ENCODE assay signal across 1 cellular context in the genomic region with DNA sequence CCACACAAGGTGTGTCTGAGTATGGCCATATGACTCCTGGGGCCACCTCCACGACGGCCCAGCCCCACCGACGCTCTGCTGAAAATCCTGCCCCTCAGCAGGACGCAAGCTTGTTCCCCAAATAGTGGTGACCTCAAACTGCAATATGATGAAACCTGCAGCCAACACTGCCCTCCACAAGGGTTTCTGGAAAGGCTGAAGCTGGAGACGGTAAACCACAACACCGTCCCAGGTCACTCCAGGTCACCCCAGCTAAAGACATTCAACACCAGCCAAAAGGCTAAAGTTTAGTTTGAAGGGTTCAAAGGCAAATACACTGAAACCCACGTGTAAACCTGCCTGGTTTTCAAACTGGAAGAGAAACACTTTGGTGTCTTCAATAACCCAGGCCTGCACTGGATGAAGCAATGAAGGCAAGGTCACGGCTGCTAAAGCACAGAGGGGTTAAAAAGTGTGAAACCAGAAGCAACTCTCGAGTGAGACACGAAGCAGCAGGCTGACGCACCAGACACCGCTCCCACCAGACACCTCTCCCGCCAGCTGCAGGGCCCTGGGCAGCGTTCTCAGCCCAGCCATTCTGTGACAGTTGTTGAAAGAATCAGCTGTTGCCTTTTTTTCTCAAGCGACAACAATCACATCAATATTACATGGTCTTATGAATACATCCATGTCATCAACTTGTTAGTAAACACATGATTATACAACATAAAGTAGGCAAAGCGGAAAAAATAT.
TF ChIP-seq lines count a peak whose summit lies in the region.

No MANE protein-coding gene starts in this region.

TF ChIP-seq in K562, 482 proteins besides CTCF, POLR2A, EP300 and RAD21 (continued from another document and continues in another):
- TF ChIP-seq, protein P1, sequence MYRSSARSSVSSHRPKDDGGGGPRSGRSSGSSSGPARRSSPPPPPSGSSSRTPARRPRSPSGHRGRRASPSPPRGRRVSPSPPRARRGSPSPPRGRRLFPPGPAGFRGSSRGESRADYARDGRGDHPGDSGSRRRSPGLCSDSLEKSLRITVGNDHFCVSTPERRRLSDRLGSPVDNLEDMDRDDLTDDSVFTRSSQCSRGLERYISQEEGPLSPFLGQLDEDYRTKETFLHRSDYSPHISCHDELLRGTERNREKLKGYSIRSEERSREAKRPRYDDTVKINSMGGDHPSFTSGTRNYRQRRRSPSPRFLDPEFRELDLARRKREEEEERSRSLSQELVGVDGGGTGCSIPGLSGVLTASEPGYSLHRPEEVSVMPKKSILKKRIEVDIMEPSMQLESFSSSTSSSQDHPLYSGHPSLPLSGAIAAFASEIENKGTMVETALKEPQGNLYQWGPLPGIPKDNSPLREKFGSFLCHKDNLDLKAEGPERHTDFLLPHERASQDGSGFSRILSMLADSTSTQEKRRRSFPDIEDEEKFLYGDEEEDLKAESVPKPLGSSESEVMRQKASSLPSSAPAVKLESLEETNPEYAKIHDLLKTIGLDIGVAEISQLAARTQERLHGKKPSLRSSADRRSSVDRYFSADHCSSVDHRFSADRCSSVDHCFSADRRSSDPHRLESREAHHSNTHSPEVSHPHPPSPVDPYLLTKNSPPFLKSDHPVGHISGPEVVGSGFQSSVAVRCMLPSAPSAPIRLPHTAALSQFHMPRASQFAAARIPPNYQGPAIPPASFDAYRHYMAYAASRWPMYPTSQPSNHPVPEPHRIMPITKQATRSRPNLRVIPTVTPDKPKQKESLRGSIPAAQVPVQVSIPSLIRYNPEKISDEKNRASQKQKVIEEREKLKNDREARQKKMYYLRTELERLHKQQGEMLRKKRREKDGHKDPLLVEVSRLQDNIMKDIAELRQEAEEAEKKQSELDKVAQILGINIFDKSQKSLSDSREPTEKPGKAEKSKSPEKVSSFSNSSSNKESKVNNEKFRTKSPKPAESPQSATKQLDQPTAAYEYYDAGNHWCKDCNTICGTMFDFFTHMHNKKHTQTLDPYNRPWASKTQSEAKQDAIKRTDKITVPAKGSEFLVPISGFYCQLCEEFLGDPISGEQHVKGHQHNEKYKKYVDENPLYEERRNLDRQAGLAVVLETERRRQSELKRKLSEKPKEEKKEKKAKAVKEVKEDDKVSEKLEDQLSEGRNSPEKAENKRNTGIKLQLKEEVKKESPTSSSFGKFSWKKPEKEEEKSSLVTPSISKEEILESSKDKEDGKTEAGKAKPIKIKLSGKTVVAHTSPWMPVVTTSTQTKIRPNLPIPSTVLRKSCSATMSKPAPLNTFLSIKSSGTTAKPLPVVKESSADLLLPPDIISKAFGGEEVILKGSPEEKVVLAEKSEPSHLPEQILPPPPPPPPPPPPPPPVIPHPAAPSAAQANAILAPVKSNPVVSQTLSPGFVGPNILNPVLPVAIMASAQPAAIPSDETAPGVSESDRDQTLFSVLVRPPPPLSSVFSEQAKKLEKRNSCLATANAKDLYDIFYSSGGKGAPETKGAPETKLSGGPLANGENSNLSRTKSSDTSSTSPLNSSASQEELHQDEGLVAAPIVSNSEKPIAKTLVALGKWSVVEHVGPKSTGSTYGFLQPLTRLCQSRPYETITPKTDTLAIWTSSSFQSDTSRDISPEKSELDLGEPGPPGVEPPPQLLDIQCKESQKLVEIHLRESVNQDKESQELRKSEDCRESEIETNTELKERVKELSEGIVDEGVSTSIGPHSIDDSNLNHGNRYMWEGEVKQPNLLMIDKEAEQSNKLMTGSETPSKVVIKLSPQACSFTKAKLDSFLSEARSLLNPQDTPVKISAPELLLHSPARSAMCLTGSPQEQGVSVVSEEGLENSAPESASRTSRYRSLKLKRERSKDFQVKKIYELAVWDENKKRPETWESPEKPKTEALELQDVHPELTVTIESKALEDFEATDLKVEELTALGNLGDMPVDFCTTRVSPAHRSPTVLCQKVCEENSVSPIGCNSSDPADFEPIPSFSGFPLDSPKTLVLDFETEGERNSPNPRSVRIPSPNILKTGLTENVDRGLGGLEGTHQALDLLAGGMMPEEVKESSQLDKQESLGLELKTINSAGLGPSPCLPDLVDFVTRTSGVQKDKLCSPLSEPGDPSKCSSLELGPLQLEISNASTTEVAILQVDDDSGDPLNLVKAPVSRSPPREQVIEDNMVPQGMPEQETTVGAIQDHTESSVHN (IDR thresholded peaks at IDR 0.05; ENCODE audit: borderline replicate concordance in 1 of 2, low read depth in 1 of 2): no peak
- TF ChIP-seq ZNF398 (CRISPR knock-in tag; IDR thresholded peaks at IDR 0.05): no peak
- peak; percentile 99 for TF ChIP-seq ZNF175 (CRISPR knock-in tag; IDR thresholded peaks at IDR 0.05; ENCODE audit: low read depth)
- TF ChIP-seq NR1H2 (CRISPR knock-in tag; IDR thresholded peaks at IDR 0.05): no peak
- TF ChIP-seq GABPA (tag; conservative IDR thresholded peaks at IDR 0.05; ENCODE audit: low read depth): peak; percentile 42; the same call in 1 of the 2 replicates
- TF ChIP-seq ZNF311 (CRISPR knock-in tag; IDR thresholded peaks at IDR 0.05): peak; percentile 39; the same call in 1 of the 2 replicates
- TF ChIP-seq NFRKB (IDR thresholded peaks at IDR 0.05; ENCODE audit: low read depth): no peak
- TF ChIP-seq FOXK1 (CRISPR knock-in tag; IDR thresholded peaks at IDR 0.05; ENCODE audit: borderline replicate concordance): no peak
- no peak for TF ChIP-seq MED1 (CRISPR knock-in tag; IDR thresholded peaks at IDR 0.05; ENCODE audit: borderline replicate concordance)
- no peak for TF ChIP-seq U2AF2 (optimal IDR thresholded peaks at IDR 0.05; ENCODE audit: low read depth, low read length)
- peak; percentile 79 for TF ChIP-seq MEF2D (tag; conservative IDR thresholded peaks at IDR 0.05; ENCODE audit: low read depth)
- no peak for TF ChIP-seq TOE1 (IDR thresholded peaks at IDR 0.05; ENCODE audit: borderline replicate concordance)
- no peak for TF ChIP-seq TOE1 (CRISPR knock-in tag; IDR thresholded peaks at IDR 0.05; ENCODE audit: borderline replicate concordance, low read depth)
- TF ChIP-seq, protein P2, sequence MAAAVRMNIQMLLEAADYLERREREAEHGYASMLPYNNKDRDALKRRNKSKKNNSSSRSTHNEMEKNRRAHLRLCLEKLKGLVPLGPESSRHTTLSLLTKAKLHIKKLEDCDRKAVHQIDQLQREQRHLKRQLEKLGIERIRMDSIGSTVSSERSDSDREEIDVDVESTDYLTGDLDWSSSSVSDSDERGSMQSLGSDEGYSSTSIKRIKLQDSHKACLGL (CRISPR knock-in tag; IDR thresholded peaks at IDR 0.05; ENCODE audit: borderline replicate concordance, poor library complexity, severe bottlenecking): no peak
- peak; percentile 69 for TF ChIP-seq ZNF41 (CRISPR knock-in tag; conservative IDR thresholded peaks at IDR 0.05)
- no peak for TF ChIP-seq HNRNPH1 (optimal IDR thresholded peaks at IDR 0.05; ENCODE audit: low read depth, low read length)
- no peak for TF ChIP-seq NCOA2 (IDR thresholded peaks at IDR 0.05; ENCODE audit: partially characterized antibody in 2 of 2)
- TF ChIP-seq ELF1 (tag; IDR thresholded peaks at IDR 0.05): no peak
- no peak for TF ChIP-seq FOXA3 (CRISPR knock-in tag; conservative IDR thresholded peaks at IDR 0.05 in 1 of 2, IDR thresholded peaks at IDR 0.05 in 1 of 2)
- no peak for TF ChIP-seq POLR2AphosphoS2 (IDR thresholded peaks at IDR 0.05; ENCODE audit: low read length)
- TF ChIP-seq CXXC5 (CRISPR knock-in tag; IDR thresholded peaks at IDR 0.05): peak; percentile 92
- TF ChIP-seq U2AF1 (optimal IDR thresholded peaks at IDR 0.05; ENCODE audit: low read depth, low read length): no peak
- TF ChIP-seq ZFP36 (IDR thresholded peaks at IDR 0.05; ENCODE audit: low read depth, low read length, partially characterized antibody): no peak
- TF ChIP-seq ZNF197 (CRISPR knock-in tag; IDR thresholded peaks at IDR 0.05; ENCODE audit: low read depth): peak; percentile 77
- TF ChIP-seq ZNF24 (IDR thresholded peaks at IDR 0.05): no peak; the same call in 1 of the 2 replicates
- TF ChIP-seq HDAC1 (IDR thresholded peaks at IDR 0.05): no peak
- peak; percentile 49 to 74; a peak in 2 of 4 replicates for TF ChIP-seq TRIM24 (IDR thresholded peaks at IDR 0.05)
- TF ChIP-seq ZZZ3 (IDR thresholded peaks at IDR 0.05): no peak
- no peak for TF ChIP-seq SNIP1 (IDR thresholded peaks at IDR 0.05; ENCODE audit: low read depth)
- no peak for TF ChIP-seq BRF2 (IDR thresholded peaks at IDR 0.05; ENCODE audit: borderline replicate concordance, insufficient read depth, insufficient read length)
- TF ChIP-seq, protein P3, sequence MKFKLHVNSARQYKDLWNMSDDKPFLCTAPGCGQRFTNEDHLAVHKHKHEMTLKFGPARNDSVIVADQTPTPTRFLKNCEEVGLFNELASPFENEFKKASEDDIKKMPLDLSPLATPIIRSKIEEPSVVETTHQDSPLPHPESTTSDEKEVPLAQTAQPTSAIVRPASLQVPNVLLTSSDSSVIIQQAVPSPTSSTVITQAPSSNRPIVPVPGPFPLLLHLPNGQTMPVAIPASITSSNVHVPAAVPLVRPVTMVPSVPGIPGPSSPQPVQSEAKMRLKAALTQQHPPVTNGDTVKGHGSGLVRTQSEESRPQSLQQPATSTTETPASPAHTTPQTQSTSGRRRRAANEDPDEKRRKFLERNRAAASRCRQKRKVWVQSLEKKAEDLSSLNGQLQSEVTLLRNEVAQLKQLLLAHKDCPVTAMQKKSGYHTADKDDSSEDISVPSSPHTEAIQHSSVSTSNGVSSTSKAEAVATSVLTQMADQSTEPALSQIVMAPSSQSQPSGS (CRISPR knock-in tag; IDR thresholded peaks at IDR 0.05): no peak
- TF ChIP-seq VEZF1 (CRISPR knock-in tag; IDR thresholded peaks at IDR 0.05): peak; percentile 52; the same call in 1 of the 2 replicates
- no peak for TF ChIP-seq CHD1 (IDR thresholded peaks at IDR 0.05; ENCODE audit: low read length)
- no peak for TF ChIP-seq THAP7 (CRISPR knock-in tag; IDR thresholded peaks at IDR 0.05)
- TF ChIP-seq, protein P4, sequence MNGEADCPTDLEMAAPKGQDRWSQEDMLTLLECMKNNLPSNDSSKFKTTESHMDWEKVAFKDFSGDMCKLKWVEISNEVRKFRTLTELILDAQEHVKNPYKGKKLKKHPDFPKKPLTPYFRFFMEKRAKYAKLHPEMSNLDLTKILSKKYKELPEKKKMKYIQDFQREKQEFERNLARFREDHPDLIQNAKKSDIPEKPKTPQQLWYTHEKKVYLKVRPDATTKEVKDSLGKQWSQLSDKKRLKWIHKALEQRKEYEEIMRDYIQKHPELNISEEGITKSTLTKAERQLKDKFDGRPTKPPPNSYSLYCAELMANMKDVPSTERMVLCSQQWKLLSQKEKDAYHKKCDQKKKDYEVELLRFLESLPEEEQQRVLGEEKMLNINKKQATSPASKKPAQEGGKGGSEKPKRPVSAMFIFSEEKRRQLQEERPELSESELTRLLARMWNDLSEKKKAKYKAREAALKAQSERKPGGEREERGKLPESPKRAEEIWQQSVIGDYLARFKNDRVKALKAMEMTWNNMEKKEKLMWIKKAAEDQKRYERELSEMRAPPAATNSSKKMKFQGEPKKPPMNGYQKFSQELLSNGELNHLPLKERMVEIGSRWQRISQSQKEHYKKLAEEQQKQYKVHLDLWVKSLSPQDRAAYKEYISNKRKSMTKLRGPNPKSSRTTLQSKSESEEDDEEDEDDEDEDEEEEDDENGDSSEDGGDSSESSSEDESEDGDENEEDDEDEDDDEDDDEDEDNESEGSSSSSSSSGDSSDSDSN (IDR thresholded peaks at IDR 0.05; ENCODE audit: borderline replicate concordance in 1 of 2, low read depth in 2 of 2, low read length in 2 of 2): no peak
